In genomic region chr19:34403784-34404108, GRCh38 we compare ENCODE assay signal across 8 cellular contexts. TPM values are rescaled to one million over a fixed set of nuclear protein-coding genes. Genes with fewer than 3 reads are reported as not detected.
DNase-seq lines count a peak whose midpoint lies in the region; ATAC-seq and TF ChIP-seq lines count a peak whose summit lies in the region.

No MANE protein-coding gene starts in this region.

- H3K4me2 ChIP-seq in GM23338 (peak overlapping the region; percentile 85), mesendoderm (ENCODE audit: low read length) (peak overlapping the region; percentile 59)

- H3K36me3 Mint-ChIP-seq in GM23338 (ENCODE audit: low read depth) = peaks cover 42% of the 10 kb centered on the region
- H3K36me3 Mint-ChIP-seq in activated naive CD8-positive, alpha-beta T cell treated with anti-CD3 and anti-CD28 coated beads, Interleukin-2, amount 50 U/mL, for 24 hours (ENCODE audit: low read depth) = peaks cover 37% of the 10 kb centered on the region

- POLR2A ChIA-PET in AG04449 (lab: Yijun Ruan, JAX) = no interaction called here

- peaks cover 15% of the 10 kb centered on the region for H4K20me1 ChIP-seq in GM23338 (replicated peaks; ENCODE audit: insufficient read depth)

- no peak overlapping the region for H2AK5ac ChIP-seq in mesendoderm (ENCODE audit: low read length)

- peak overlapping the region; percentile 79; the same call in 1 of the 2 replicates for H2AFZ ChIP-seq in GM23338

- H3K4me1 ChIP-seq in GM23338 (ENCODE audit: insufficient read depth) = peaks cover 7% of the 10 kb centered on the region; the same call in 1 of the 2 replicates
- H3K4me1 ChIP-seq in mesendoderm (ENCODE audit: control insufficient read depth, low read depth, low read length) = no peaks in the 10 kb centered on the region

- H3K36me3 ChIP-seq in GM23338 (ENCODE audit: insufficient read depth) (peaks cover 6% of the 10 kb centered on the region; the same call in 1 of the 2 replicates), mesendoderm (ENCODE audit: control insufficient read depth, insufficient read depth, low read length) (peaks cover 2% of the 10 kb centered on the region)

- H3K79me1 ChIP-seq in mesendoderm (ENCODE audit: low read length) = no peaks in the 10 kb centered on the region

- no peaks in the 10 kb centered on the region for H3K9me3 Mint-ChIP-seq in GM23338
- no peaks in the 10 kb centered on the region for H3K9me3 Mint-ChIP-seq in activated naive CD8-positive, alpha-beta T cell treated with anti-CD3 and anti-CD28 coated beads, Interleukin-2, amount 50 U/mL, for 24 hours

- no peak overlapping the region for H2BK5ac ChIP-seq in mesendoderm (ENCODE audit: low read length)

- TF ChIP-seq CTCF in AG04449 (IDR thresholded peaks at IDR 0.05; ENCODE audit: insufficient read depth, low read length, missing control alignments) (no peak), GM23338 (conservative IDR thresholded peaks at IDR 0.05; ENCODE audit: low read depth in 2 of 2) (no peak)

- H3K79me2 ChIP-seq in GM23338 (replicated peaks; ENCODE audit: insufficient read depth) = peaks cover 36% of the 10 kb centered on the region
- peaks cover 7% of the 10 kb centered on the region for H3K79me2 ChIP-seq in mesendoderm (ENCODE audit: control insufficient read depth, insufficient read depth, low read length)

- no peak overlapping the region for H3K18ac ChIP-seq in mesendoderm (ENCODE audit: low read length)

- peaks cover 13% of the 10 kb centered on the region; the same call in 1 of the 2 replicates for H3F3A ChIP-seq in GM23338 (replicated peaks; ENCODE audit: low read depth)

- peaks cover 3% of the 10 kb centered on the region; the same call in 1 of the 3 replicates for H3K4me1 Mint-ChIP-seq in GM23338
- peaks cover 28% of the 10 kb centered on the region for H3K4me1 Mint-ChIP-seq in activated naive CD8-positive, alpha-beta T cell treated with anti-CD3 and anti-CD28 coated beads, Interleukin-2, amount 50 U/mL, for 24 hours

- peak overlapping the region; percentile 88 for H3K4me3 Mint-ChIP-seq in GM23338
- peak overlapping the region; percentile 84 for H3K4me3 Mint-ChIP-seq in activated naive CD8-positive, alpha-beta T cell treated with anti-CD3 and anti-CD28 coated beads, Interleukin-2, amount 50 U/mL, for 24 hours

- no peak overlapping the region for H4K5ac ChIP-seq in mesendoderm (ENCODE audit: low read length)

- H2BK120ac ChIP-seq in mesendoderm (ENCODE audit: low read depth, low read length) = no peak overlapping the region

- H3K27ac Mint-ChIP-seq in GM23338 = peak overlapping the region; percentile 81; the same call in 1 of the 2 replicates
- peak overlapping the region; percentile 77 for H3K27ac Mint-ChIP-seq in activated naive CD8-positive, alpha-beta T cell treated with anti-CD3 and anti-CD28 coated beads, Interleukin-2, amount 50 U/mL, for 24 hours

- H3K4me3 ChIP-seq in AG04449 (ENCODE audit: low read depth, low read length) = peak overlapping the region; percentile 97
- H3K4me3 ChIP-seq in GM23338 = peak overlapping the region; percentile 95
- H3K4me3 ChIP-seq in mesendoderm (ENCODE audit: low read length) = no peak overlapping the region

- H3K27ac ChIP-seq in GM23338 (ENCODE audit: low read depth) (no peak overlapping the region), mesendoderm (ENCODE audit: low read depth, low read length) (no peak overlapping the region)

- no peak overlapping the region for H3K23ac ChIP-seq in mesendoderm (ENCODE audit: low read length)

- H4K8ac ChIP-seq in mesendoderm (ENCODE audit: low read depth, low read length) = no peak overlapping the region

- peaks cover 16% of the 10 kb centered on the region for H3K27me3 Mint-ChIP-seq in GM23338 (ENCODE audit: insufficient read depth, low read depth, poor library complexity)
- H3K27me3 Mint-ChIP-seq in activated naive CD8-positive, alpha-beta T cell treated with anti-CD3 and anti-CD28 coated beads, Interleukin-2, amount 50 U/mL, for 24 hours = no peaks in the 10 kb centered on the region

- no peak overlapping the region for H3K4ac ChIP-seq in mesendoderm (ENCODE audit: low read depth, low read length)

- no CpG with 5 or more reads among the region's 6 CpGs for WGBS in mesendoderm (ENCODE audit: extremely low coverage, insufficient coverage, low lambda C conversion rate)

- no peaks in the 10 kb centered on the region for H3K27me3 ChIP-seq in GM23338 (ENCODE audit: insufficient read depth)
- H3K27me3 ChIP-seq in mesendoderm (ENCODE audit: insufficient read depth, low read length, poor library complexity) = no peaks in the 10 kb centered on the region

- H3K9ac ChIP-seq in mesendoderm (ENCODE audit: low read length) = peak overlapping the region; percentile 92

- no peak for DNase-seq in AG04449 (ENCODE audit: low read depth, low spot score)
- no peak for DNase-seq in GM23338 (ENCODE audit: low spot score)
- no peak for DNase-seq in activated naive CD8-positive, alpha-beta T cell treated with anti-CD3 and anti-CD28 coated beads, Interleukin-2, amount 50 U/mL, for 24 hours
- DNase-seq in mesendoderm = no peak
- DNase-seq in NOMO-1 treated with dmso at 0.1 percent for 144 hours (lab: John Stamatoyannopoulos, UW; ENCODE audit: unreplicated experiment) = no peak
- DNase-seq in ureter (ENCODE audit: low spot score) = no peak
- no peak for DNase-seq in NCI-H524 (lab: John Stamatoyannopoulos, UW)
- DNase-seq in UCSD-AML1 (lab: John Stamatoyannopoulos, UW; ENCODE audit: unreplicated experiment) = no peak

- peak; percentile 9 for ATAC-seq in GM23338
- ATAC-seq in activated naive CD8-positive, alpha-beta T cell treated with anti-CD3 and anti-CD28 coated beads, Interleukin-2, amount 50 U/mL, for 24 hours = no peak

- H3K9me2 ChIP-seq in GM23338 (ENCODE audit: insufficient read depth) = no peaks in the 10 kb centered on the region

- H2BK15ac ChIP-seq in mesendoderm (replicated peaks; ENCODE audit: low read depth) = no peak overlapping the region

- CTCF ChIA-PET in AG04449 (lab: Yijun Ruan, JAX) = interaction anchor here (0.9 kb wide), 1 partner anchor 9 kb away, joined by 3 read pairs; no protein-coding TSS in a partner anchor

- peak overlapping the region; percentile 80 for H3K56ac ChIP-seq in mesendoderm (ENCODE audit: low read length)

TF ChIP-seq in GM23338, 12 proteins besides CTCF, POLR2A, EP300 and RAD21 (continues in another document):
- TF ChIP-seq EZH2 (IDR thresholded peaks at IDR 0.05; ENCODE audit: low read depth, unreplicated experiment) (no peak), ZNF331 (CRISPR knock-in tag; IDR thresholded peaks at IDR 0.05; ENCODE audit: low read depth) (no peak), EZH2phosphoT487 (IDR thresholded peaks at IDR 0.05; ENCODE audit: unreplicated experiment) (no peak), JUNB (IDR thresholded peaks at IDR 0.05; ENCODE audit: unreplicated experiment) (no peak), NANOG (IDR thresholded peaks at IDR 0.05; ENCODE audit: borderline replicate concordance) (no peak), ZNF114 (CRISPR knock-in tag; IDR thresholded peaks at IDR 0.05) (no peak), CREB1 (CRISPR knock-in tag; IDR thresholded peaks at IDR 0.05; ENCODE audit: low read depth) (no peak)

RNA-seq across cellular contexts. Expression of gene PDCD2L, which starts 0.5 kb away (rescaled TPM):
- 56.6 and 61.3 TPM in 2 replicates for total RNA-seq in GM23338 (2014; rRNA removed; shearing (Covaris generic))
- polyA plus RNA-seq in GM23338 (2016; fragmentation: Nextera tagmentation; extraction: Ambion mirVana) = 67.2 and 68.3 TPM in 2 replicates
- 72.4 TPM for polyA plus RNA-seq in mesendoderm (2013, experiment 1 of 2)
- 67.4 TPM for polyA plus RNA-seq in mesendoderm (2013, experiment 2 of 2)
- 10.6 TPM for total RNA-seq in ureter

RNA-seq across cellular contexts. Expression of gene UBA2, which starts 24.4 kb away (rescaled TPM):
- total RNA-seq in GM23338 (2014; rRNA removed; shearing (Covaris generic)) = 153 and 185 TPM in 2 replicates
- 93.1 and 112 TPM in 2 replicates for polyA plus RNA-seq in GM23338 (2016; fragmentation: Nextera tagmentation; extraction: Ambion mirVana)
- polyA plus RNA-seq in mesendoderm (2013, experiment 1 of 2) = 201 TPM
- polyA plus RNA-seq in mesendoderm (2013, experiment 2 of 2) = 204 TPM
- total RNA-seq in ureter = 82.9 TPM

RNA-seq across cellular contexts. Expression of gene GPI, which starts 38.8 kb away (rescaled TPM):
- total RNA-seq in GM23338 (2014; rRNA removed; shearing (Covaris generic)) = 298 and 327 TPM in 2 replicates
- 127 and 136 TPM in 2 replicates for polyA plus RNA-seq in GM23338 (2016; fragmentation: Nextera tagmentation; extraction: Ambion mirVana)
- polyA plus RNA-seq in mesendoderm (2013, experiment 1 of 2) = 123 TPM
- polyA plus RNA-seq in mesendoderm (2013, experiment 2 of 2) = 126 TPM
- total RNA-seq in ureter = 229 TPM
